Comparison of ENCODE assay signal across 20 cellular contexts in genomic region chr21:44778094-44778493, GRCh38. TPM values are rescaled to one million over a fixed set of nuclear protein-coding genes. Genes with fewer than 3 reads are reported as not detected.
DNase-seq lines count a peak whose midpoint lies in the region; ATAC-seq and TF ChIP-seq lines count a peak whose summit lies in the region.
"Had no signal": no experiment of that assay in that cellular context is flagged by ENCODE, and none has a peak within 500 bp of the region (broad histone marks: within the 10 kb centered on the region; RNA-seq: fewer than 3 reads in every experiment).

No MANE protein-coding gene starts in this region.

- peaks cover 35% of the 10 kb centered on the region for H3K36me3 Mint-ChIP-seq in activated CD4-positive, alpha-beta memory T cell treated with anti-CD3 and anti-CD28 coated beads, Interleukin-2, amount 10 ng/mL, durations not matched to agents 7 days and 5 days (ENCODE audit: low read depth)
- peaks cover 24% of the 10 kb centered on the region for H3K36me3 Mint-ChIP-seq in activated CD4-positive, alpha-beta memory T cell treated with anti-CD3 and anti-CD28 coated beads for 36 hours

- no peak overlapping the region for H3K9ac ChIP-seq in DND-41 (ENCODE audit: low read depth, low read length)
- H3K9ac ChIP-seq: BLaER1 had no signal

- no peak overlapping the region for H3K27ac ChIP-seq in DND-41 (ENCODE audit: low read length)
- H3K27ac ChIP-seq: ascending aorta, BLaER1, heart right ventricle, ovary, right atrium auricular region, upper lobe of left lung had no signal

- H3K4me2 ChIP-seq in DND-41 (ENCODE audit: insufficient read depth, low read length), result no peak overlapping the region
- H3K4me2 ChIP-seq: BLaER1 had no signal

- no peaks in the 10 kb centered on the region for H3K27me3 ChIP-seq in DND-41 (ENCODE audit: insufficient read depth, low read length, poor library complexity)
- H3K27me3 ChIP-seq: ascending aorta, BLaER1, heart right ventricle, ovary, right atrium auricular region, upper lobe of left lung had no signal

- H3K4me1 ChIP-seq in DND-41 (ENCODE audit: insufficient read depth, low read length), result no peaks in the 10 kb centered on the region
- H3K4me1 ChIP-seq: ascending aorta had no signal

- H3K9me3 Mint-ChIP-seq in activated CD4-positive, alpha-beta memory T cell treated with anti-CD3 and anti-CD28 coated beads, Interleukin-2, amount 10 ng/mL, durations not matched to agents 7 days and 5 days, result no peaks in the 10 kb centered on the region
- H3K9me3 Mint-ChIP-seq in activated CD4-positive, alpha-beta memory T cell treated with anti-CD3 and anti-CD28 coated beads for 36 hours, result no peaks in the 10 kb centered on the region
- H3K9me3 Mint-ChIP-seq: natural killer cell treated with Interleukin-12 subunit alpha and Interleukin-12 subunit beta and Interleukin-15 and Interleukin-18, amount 100 ng/mL, for 72 hours had no signal

- no peak for TF ChIP-seq CTCF in DND-41 (IDR thresholded peaks at IDR 0.05; ENCODE audit: borderline replicate concordance, extremely low read depth, low read length, poor library complexity, severe bottlenecking)

- intact Hi-C loops in activated CD4-positive, alpha-beta memory T cell treated with anti-CD3 and anti-CD28 coated beads for 36 hours (cut with micrococcal nuclease), result no loop called here
- intact Hi-C loops in left colon (cut with DNase I, micrococcal nuclease), result no loop called here

- no peaks in the 10 kb centered on the region for H3K27me3 Mint-ChIP-seq in activated CD4-positive, alpha-beta memory T cell treated with anti-CD3 and anti-CD28 coated beads, Interleukin-2, amount 10 ng/mL, durations not matched to agents 7 days and 5 days
- H3K27me3 Mint-ChIP-seq in activated CD4-positive, alpha-beta memory T cell treated with anti-CD3 and anti-CD28 coated beads for 36 hours, result no peaks in the 10 kb centered on the region
- H3K27me3 Mint-ChIP-seq: natural killer cell treated with Interleukin-12 subunit alpha and Interleukin-12 subunit beta and Interleukin-15 and Interleukin-18, amount 100 ng/mL, for 72 hours had no signal

- DNase-seq in activated CD4-positive, alpha-beta memory T cell treated with anti-CD3 and anti-CD28 coated beads, Interleukin-2, amount 10 ng/mL, durations not matched to agents 7 days and 5 days, result no peak
- DNase-seq in activated CD4-positive, alpha-beta memory T cell treated with anti-CD3 and anti-CD28 coated beads for 36 hours, result no peak
- DNase-seq in DND-41 (peak; percentile 19), SW480 (ENCODE audit: low spot score) (peak; percentile 63), left colon (no peak), NCI-H2081 treated with DMSO at 0.1 percent for 48 hours (lab: John Stamatoyannopoulos, UW) (no peak)
- DNase-seq: ACHN; activated naive CD4-positive, alpha-beta T cell treated with anti-CD3 and anti-CD28 coated beads, Interleukin-2, amount 50 U/mL, for 16 hours; activated T-cell treated with anti-CD3 and anti-CD28 coated beads, Interleukin-2, amount 50 U/mL, for 48 hours; heart right ventricle; left ventricle myocardium superior; NCI-H187; ovary; upper lobe of left lung had no signal

- CTCF ChIA-PET in activated CD4-positive, alpha-beta memory T cell treated with anti-CD3 and anti-CD28 coated beads, Interleukin-2, amount 10 ng/mL, durations not matched to agents 7 days and 5 days (lab: Charles Lee), result no interaction called here
- CTCF ChIA-PET in activated CD4-positive, alpha-beta memory T cell treated with anti-CD3 and anti-CD28 coated beads for 36 hours (lab: Charles Lee), result no interaction called here

- POLR2A ChIA-PET in activated CD4-positive, alpha-beta memory T cell treated with anti-CD3 and anti-CD28 coated beads, Interleukin-2, amount 10 ng/mL, durations not matched to agents 7 days and 5 days (lab: Charles Lee), result no interaction called here
- POLR2A ChIA-PET in activated CD4-positive, alpha-beta memory T cell treated with anti-CD3 and anti-CD28 coated beads for 36 hours (lab: Charles Lee), result no interaction called here

- H3K36me3 ChIP-seq in DND-41 (ENCODE audit: insufficient read depth, low read length), result peaks cover 73% of the 10 kb centered on the region
- H3K36me3 ChIP-seq: ovary had no signal

- ATAC-seq in DND-41 (ENCODE audit: insufficient read depth, low read depth) (no peak; the same call in 2 of the 3 replicates), left colon (peak; percentile 7), GM21737 (IDR thresholded peaks at IDR 0.05; ENCODE audit: unreplicated experiment) (no peak), HG03139 (IDR thresholded peaks at IDR 0.05; ENCODE audit: unreplicated experiment) (no peak)
- ATAC-seq: left ventricle myocardium superior; natural killer cell treated with Interleukin-12 subunit alpha and Interleukin-12 subunit beta and Interleukin-15 and Interleukin-18, amount 100 ng/mL, for 72 hours had no signal

- peaks cover 15% of the 10 kb centered on the region for H3K4me1 Mint-ChIP-seq in activated CD4-positive, alpha-beta memory T cell treated with anti-CD3 and anti-CD28 coated beads, Interleukin-2, amount 10 ng/mL, durations not matched to agents 7 days and 5 days
- peaks cover 16% of the 10 kb centered on the region for H3K4me1 Mint-ChIP-seq in activated CD4-positive, alpha-beta memory T cell treated with anti-CD3 and anti-CD28 coated beads for 36 hours (ENCODE audit: low read depth)

- peak overlapping the region; percentile 29 for H3K27ac Mint-ChIP-seq in activated CD4-positive, alpha-beta memory T cell treated with anti-CD3 and anti-CD28 coated beads, Interleukin-2, amount 10 ng/mL, durations not matched to agents 7 days and 5 days
- no peak overlapping the region for H3K27ac Mint-ChIP-seq in activated CD4-positive, alpha-beta memory T cell treated with anti-CD3 and anti-CD28 coated beads for 36 hours
- H3K27ac Mint-ChIP-seq: natural killer cell treated with Interleukin-12 subunit alpha and Interleukin-12 subunit beta and Interleukin-15 and Interleukin-18, amount 100 ng/mL, for 72 hours had no signal

- peaks cover 36% of the 10 kb centered on the region for H4K20me1 ChIP-seq in DND-41 (ENCODE audit: insufficient read depth, low read length)

- H2AFZ ChIP-seq in DND-41 (ENCODE audit: low read depth, low read length), result no peak overlapping the region

- no peaks in the 10 kb centered on the region for H3K9me3 ChIP-seq in DND-41 (ENCODE audit: insufficient read depth, low read length, severe bottlenecking)
- H3K9me3 ChIP-seq: ascending aorta, BLaER1, heart right ventricle, ovary, right atrium auricular region, upper lobe of left lung had no signal

- no peak overlapping the region for H3K4me3 Mint-ChIP-seq in activated CD4-positive, alpha-beta memory T cell treated with anti-CD3 and anti-CD28 coated beads, Interleukin-2, amount 10 ng/mL, durations not matched to agents 7 days and 5 days
- no peak overlapping the region for H3K4me3 Mint-ChIP-seq in activated CD4-positive, alpha-beta memory T cell treated with anti-CD3 and anti-CD28 coated beads for 36 hours
- H3K4me3 Mint-ChIP-seq: natural killer cell treated with Interleukin-12 subunit alpha and Interleukin-12 subunit beta and Interleukin-15 and Interleukin-18, amount 100 ng/mL, for 72 hours had no signal

- peaks cover 50% of the 10 kb centered on the region for H3K79me2 ChIP-seq in DND-41 (ENCODE audit: insufficient read depth, low read length)

- no peak overlapping the region for H3K4me3 ChIP-seq in DND-41 (ENCODE audit: low read depth in 1 of 2, low read length in 2 of 2)
- H3K4me3 ChIP-seq: ascending aorta, BLaER1, heart right ventricle, ovary, right atrium auricular region, upper lobe of left lung had no signal

RNA-seq across cellular contexts. Expression of gene UBE2G2, which starts 23.5 kb away (rescaled TPM):
- 10 to 100 TPM; 70.7 to 74.0 TPM for total RNA-seq in activated CD4-positive, alpha-beta memory T cell treated with anti-CD3 and anti-CD28 coated beads, Interleukin-2, amount 10 ng/mL, durations not matched to agents 7 days and 5 days
- 10 to 100 TPM; 87.6 to 96.0 TPM for total RNA-seq in activated CD4-positive, alpha-beta memory T cell treated with anti-CD3 and anti-CD28 coated beads for 36 hours
- total RNA-seq in left colon, result 10 to 100 TPM; 56.7 to 79.4 TPM

RNA-seq across cellular contexts. Expression of gene SUMO3, which starts 39.8 kb away (rescaled TPM):
- 10 to 100 TPM; 86.5 to 89.0 TPM for total RNA-seq in activated CD4-positive, alpha-beta memory T cell treated with anti-CD3 and anti-CD28 coated beads, Interleukin-2, amount 10 ng/mL, durations not matched to agents 7 days and 5 days
- total RNA-seq in activated CD4-positive, alpha-beta memory T cell treated with anti-CD3 and anti-CD28 coated beads for 36 hours, result 10 to 100 TPM; 77.2 to 77.6 TPM
- total RNA-seq in left colon, result 10 to 100 TPM; 67.3 to 73.2 TPM

Comparison
In these comparisons a context has a peak if more than half of its experiments do, and no peak if none do; other contexts are left out.
1. DNase-seq: peak in DND-41 (single experiment) and SW480 (single experiment); none in activated CD4-positive, alpha-beta memory T cell treated with anti-CD3 and anti-CD28 coated beads, Interleukin-2, amount 10 ng/mL, durations not matched to agents 7 days and 5 days (single experiment), activated CD4-positive, alpha-beta memory T cell treated with anti-CD3 and anti-CD28 coated beads for 36 hours (single experiment), left colon (0 of 2) and NCI-H2081 treated with DMSO at 0.1 percent for 48 hours (single experiment).